ENCODE assay signal across 1 cellular context in the genomic region with DNA sequence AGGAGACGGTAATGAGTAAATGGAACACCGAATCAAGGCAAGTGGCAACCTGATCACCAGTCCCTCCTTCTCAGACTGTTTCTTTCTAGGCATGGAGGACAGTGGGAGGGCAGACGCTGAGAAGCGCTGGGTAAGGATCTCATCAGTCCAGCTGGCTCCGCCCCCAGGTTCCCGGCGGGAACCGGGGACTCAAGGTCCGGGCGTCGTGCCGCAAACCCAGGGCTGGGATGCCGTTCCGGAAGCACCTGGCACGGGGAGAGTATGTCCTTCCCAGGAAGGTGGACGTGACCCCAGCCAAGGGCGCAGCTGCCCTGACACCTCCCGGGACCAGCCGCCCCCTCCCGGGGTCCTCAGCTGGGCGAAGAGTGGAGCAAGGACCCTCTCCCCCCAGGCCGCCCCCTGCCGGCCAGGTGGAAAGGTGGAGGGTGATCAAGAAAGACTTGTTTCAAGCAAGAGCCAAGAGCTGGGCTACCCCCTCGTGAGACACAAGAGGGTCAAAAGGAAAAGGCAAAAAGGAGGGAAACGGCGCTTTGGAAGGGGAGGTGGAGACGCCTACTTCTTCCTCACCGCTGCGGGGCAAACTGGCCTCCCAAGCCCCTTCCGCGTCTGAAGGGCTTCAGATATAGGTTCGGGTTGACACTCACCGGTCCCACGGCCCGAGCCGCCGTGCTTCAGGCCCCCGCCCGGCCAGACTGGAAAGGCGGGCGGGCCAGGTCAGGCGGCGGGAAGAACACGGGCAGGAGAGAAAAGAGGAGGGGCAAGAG.
TF ChIP-seq lines count a peak whose summit lies in the region.

Gene MYO19, minus strand, starts transcription at position 752 of the 764 bp plus-strand sequence. CDS start 2,330 bp downstream, outside the sequence.

TF ChIP-seq in HepG2, 621 proteins besides CTCF, POLR2A, EP300 and RAD21 (continued from another document and continues in another):
- TF ChIP-seq, protein P1, sequence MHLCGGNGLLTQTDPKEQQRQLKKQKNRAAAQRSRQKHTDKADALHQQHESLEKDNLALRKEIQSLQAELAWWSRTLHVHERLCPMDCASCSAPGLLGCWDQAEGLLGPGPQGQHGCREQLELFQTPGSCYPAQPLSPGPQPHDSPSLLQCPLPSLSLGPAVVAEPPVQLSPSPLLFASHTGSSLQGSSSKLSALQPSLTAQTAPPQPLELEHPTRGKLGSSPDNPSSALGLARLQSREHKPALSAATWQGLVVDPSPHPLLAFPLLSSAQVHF (CRISPR knock-in tag; IDR thresholded peaks at IDR 0.05): no peak
- TF ChIP-seq ZNF513 (CRISPR knock-in tag; conservative IDR thresholded peaks at IDR 0.05): no peak
- TF ChIP-seq ZNF331 (CRISPR knock-in tag; IDR thresholded peaks at IDR 0.05): no peak
- no peak for TF ChIP-seq RFX3 (CRISPR knock-in tag; IDR thresholded peaks at IDR 0.05)
- TF ChIP-seq DMAP1 (CRISPR knock-in tag; IDR thresholded peaks at IDR 0.05): no peak
- TF ChIP-seq TFDP2 (CRISPR knock-in tag; IDR thresholded peaks at IDR 0.05): peak; percentile 83
- TF ChIP-seq ZNF747 (CRISPR knock-in tag; IDR thresholded peaks at IDR 0.05; ENCODE audit: borderline replicate concordance): no peak; the same call in 1 of the 2 replicates
- TF ChIP-seq, protein P2, sequence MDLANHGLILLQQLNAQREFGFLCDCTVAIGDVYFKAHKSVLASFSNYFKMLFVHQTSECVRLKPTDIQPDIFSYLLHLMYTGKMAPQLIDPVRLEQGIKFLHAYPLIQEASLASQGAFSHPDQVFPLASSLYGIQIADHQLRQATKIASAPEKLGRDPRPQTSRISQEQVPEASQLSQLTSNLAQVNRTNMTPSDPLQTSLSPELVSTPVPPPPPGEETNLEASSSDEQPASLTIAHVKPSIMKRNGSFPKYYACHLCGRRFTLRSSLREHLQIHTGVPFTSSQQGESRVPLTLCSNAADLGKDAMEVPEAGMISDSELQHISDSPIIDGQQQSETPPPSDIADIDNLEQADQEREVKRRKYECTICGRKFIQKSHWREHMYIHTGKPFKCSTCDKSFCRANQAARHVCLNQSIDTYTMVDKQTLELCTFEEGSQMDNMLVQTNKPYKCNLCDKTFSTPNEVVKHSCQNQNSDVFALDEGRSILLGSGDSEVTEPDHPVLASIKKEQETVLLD (CRISPR knock-in tag; IDR thresholded peaks at IDR 0.05; ENCODE audit: low read depth): no peak; the same call in 1 of the 2 replicates
- TF ChIP-seq BRF2 (CRISPR knock-in tag; IDR thresholded peaks at IDR 0.05): no peak
- TF ChIP-seq, protein P3, sequence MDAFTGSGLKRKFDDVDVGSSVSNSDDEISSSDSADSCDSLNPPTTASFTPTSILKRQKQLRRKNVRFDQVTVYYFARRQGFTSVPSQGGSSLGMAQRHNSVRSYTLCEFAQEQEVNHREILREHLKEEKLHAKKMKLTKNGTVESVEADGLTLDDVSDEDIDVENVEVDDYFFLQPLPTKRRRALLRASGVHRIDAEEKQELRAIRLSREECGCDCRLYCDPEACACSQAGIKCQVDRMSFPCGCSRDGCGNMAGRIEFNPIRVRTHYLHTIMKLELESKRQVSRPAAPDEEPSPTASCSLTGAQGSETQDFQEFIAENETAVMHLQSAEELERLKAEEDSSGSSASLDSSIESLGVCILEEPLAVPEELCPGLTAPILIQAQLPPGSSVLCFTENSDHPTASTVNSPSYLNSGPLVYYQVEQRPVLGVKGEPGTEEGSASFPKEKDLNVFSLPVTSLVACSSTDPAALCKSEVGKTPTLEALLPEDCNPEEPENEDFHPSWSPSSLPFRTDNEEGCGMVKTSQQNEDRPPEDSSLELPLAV (CRISPR knock-in tag; conservative IDR thresholded peaks at IDR 0.05; ENCODE audit: low read depth): no peak
- no peak for TF ChIP-seq ZNF263 (CRISPR knock-in tag; IDR thresholded peaks at IDR 0.05)
- no peak for TF ChIP-seq ZNF761 (CRISPR knock-in tag; conservative IDR thresholded peaks at IDR 0.05)
- TF ChIP-seq KAT2B (IDR thresholded peaks at IDR 0.05; ENCODE audit: borderline replicate concordance, low read depth, low read length): no peak
- TF ChIP-seq, protein P4, sequence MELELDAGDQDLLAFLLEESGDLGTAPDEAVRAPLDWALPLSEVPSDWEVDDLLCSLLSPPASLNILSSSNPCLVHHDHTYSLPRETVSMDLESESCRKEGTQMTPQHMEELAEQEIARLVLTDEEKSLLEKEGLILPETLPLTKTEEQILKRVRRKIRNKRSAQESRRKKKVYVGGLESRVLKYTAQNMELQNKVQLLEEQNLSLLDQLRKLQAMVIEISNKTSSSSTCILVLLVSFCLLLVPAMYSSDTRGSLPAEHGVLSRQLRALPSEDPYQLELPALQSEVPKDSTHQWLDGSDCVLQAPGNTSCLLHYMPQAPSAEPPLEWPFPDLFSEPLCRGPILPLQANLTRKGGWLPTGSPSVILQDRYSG (CRISPR knock-in tag; IDR thresholded peaks at IDR 0.05): no peak
- no peak for TF ChIP-seq ZBTB49 (CRISPR knock-in tag; IDR thresholded peaks at IDR 0.05; ENCODE audit: borderline replicate concordance)
- TF ChIP-seq, protein P5, sequence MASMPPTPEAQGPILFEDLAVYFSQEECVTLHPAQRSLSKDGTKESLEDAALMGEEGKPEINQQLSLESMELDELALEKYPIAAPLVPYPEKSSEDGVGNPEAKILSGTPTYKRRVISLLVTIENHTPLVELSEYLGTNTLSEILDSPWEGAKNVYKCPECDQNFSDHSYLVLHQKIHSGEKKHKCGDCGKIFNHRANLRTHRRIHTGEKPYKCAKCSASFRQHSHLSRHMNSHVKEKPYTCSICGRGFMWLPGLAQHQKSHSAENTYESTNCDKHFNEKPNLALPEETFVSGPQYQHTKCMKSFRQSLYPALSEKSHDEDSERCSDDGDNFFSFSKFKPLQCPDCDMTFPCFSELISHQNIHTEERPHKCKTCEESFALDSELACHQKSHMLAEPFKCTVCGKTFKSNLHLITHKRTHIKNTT (CRISPR knock-in tag; IDR thresholded peaks at IDR 0.05): no peak
- no peak for TF ChIP-seq POLR2G (IDR thresholded peaks at IDR 0.05; ENCODE audit: low read depth, low read length)
- TF ChIP-seq ZNF784 (CRISPR knock-in tag; IDR thresholded peaks at IDR 0.05; ENCODE audit: borderline replicate concordance): no peak
- TF ChIP-seq, protein P6, sequence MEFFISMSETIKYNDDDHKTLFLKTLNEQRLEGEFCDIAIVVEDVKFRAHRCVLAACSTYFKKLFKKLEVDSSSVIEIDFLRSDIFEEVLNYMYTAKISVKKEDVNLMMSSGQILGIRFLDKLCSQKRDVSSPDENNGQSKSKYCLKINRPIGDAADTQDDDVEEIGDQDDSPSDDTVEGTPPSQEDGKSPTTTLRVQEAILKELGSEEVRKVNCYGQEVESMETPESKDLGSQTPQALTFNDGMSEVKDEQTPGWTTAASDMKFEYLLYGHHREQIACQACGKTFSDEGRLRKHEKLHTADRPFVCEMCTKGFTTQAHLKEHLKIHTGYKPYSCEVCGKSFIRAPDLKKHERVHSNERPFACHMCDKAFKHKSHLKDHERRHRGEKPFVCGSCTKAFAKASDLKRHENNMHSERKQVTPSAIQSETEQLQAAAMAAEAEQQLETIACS (CRISPR knock-in tag; IDR thresholded peaks at IDR 0.05): no peak; the same call in 1 of the 2 replicates
- TF ChIP-seq GATA4 (IDR thresholded peaks at IDR 0.05; ENCODE audit: borderline replicate concordance, low read depth): peak; percentile 41
- TF ChIP-seq, protein P7, sequence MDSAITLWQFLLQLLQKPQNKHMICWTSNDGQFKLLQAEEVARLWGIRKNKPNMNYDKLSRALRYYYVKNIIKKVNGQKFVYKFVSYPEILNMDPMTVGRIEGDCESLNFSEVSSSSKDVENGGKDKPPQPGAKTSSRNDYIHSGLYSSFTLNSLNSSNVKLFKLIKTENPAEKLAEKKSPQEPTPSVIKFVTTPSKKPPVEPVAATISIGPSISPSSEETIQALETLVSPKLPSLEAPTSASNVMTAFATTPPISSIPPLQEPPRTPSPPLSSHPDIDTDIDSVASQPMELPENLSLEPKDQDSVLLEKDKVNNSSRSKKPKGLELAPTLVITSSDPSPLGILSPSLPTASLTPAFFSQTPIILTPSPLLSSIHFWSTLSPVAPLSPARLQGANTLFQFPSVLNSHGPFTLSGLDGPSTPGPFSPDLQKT (CRISPR knock-in tag; IDR thresholded peaks at IDR 0.05; ENCODE audit: borderline replicate concordance): no peak
- no peak for TF ChIP-seq ZUFSP (CRISPR knock-in tag; IDR thresholded peaks at IDR 0.05; ENCODE audit: borderline replicate concordance)
- no peak for TF ChIP-seq ZNF275 (CRISPR knock-in tag; IDR thresholded peaks at IDR 0.05; ENCODE audit: borderline replicate concordance)
- no peak for TF ChIP-seq MEIS1 (CRISPR knock-in tag; IDR thresholded peaks at IDR 0.05; ENCODE audit: borderline replicate concordance)
- TF ChIP-seq KMT2A (CRISPR knock-in tag; IDR thresholded peaks at IDR 0.05): no peak
- TF ChIP-seq RBM22 (optimal IDR thresholded peaks at IDR 0.05; ENCODE audit: low read length): no peak
- TF ChIP-seq, protein P8, sequence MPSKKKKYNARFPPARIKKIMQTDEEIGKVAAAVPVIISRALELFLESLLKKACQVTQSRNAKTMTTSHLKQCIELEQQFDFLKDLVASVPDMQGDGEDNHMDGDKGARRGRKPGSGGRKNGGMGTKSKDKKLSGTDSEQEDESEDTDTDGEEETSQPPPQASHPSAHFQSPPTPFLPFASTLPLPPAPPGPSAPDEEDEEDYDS (CRISPR knock-in tag; IDR thresholded peaks at IDR 0.05): no peak
